ENCODE assay signal across 8 cellular contexts in genomic region chr17:7261377-7262191, GRCh38. TPM values are rescaled to one million over a fixed set of nuclear protein-coding genes. Genes with fewer than 3 reads are reported as not detected.
DNase-seq lines count a peak whose midpoint lies in the region; ATAC-seq and TF ChIP-seq lines count a peak whose summit lies in the region.

No MANE protein-coding gene starts in this region.

- intact Hi-C loops in heart left ventricle (cut with DNase I), result no loop called here

- peaks cover 0 to 34% (median 30%) of the 10 kb centered on the region in 9 donors for H3K36me3 ChIP-seq in heart left ventricle

- peak overlapping the region; percentile 52 for H3K27ac Mint-ChIP-seq in activated T-cell treated with anti-CD3 and anti-CD28 coated beads, Interleukin-2, amount 50 U/mL, for 24 hours

- peaks cover 36% of the 10 kb centered on the region for H3K4me1 Mint-ChIP-seq in activated T-cell treated with anti-CD3 and anti-CD28 coated beads, Interleukin-2, amount 50 U/mL, for 24 hours (ENCODE audit: low read depth)

- DNase-seq in GM20000 (ENCODE audit: low spot score) (peak; percentile 76), heart left ventricle (no peak), retina (peak; percentile 46), epidermal melanocyte (ENCODE audit: insufficient read length, low spot score) (no peak), A172 (ENCODE audit: low spot score) (no peak), NCI-H1092 treated with DMSO at 0.1 percent for 48 hours (lab: John Stamatoyannopoulos, UW) (no peak), anterior cingulate cortex (lab: John Stamatoyannopoulos, UW) (no peak)
- DNase-seq in activated T-cell treated with anti-CD3 and anti-CD28 coated beads, Interleukin-2, amount 50 U/mL, for 24 hours, result peak; percentile 67

- TF ChIP-seq CTCF in GM20000 (IDR thresholded peaks at IDR 0.05; ENCODE audit: extremely low read depth, missing control alignments) (no peak), heart left ventricle (IDR thresholded peaks at IDR 0.05) (no peak)

- TF ChIP-seq POLR2A in heart left ventricle (IDR thresholded peaks at IDR 0.05), result no peak

- peak overlapping the region; percentile 9 to 64 (median 52) for H3K4me3 ChIP-seq in heart left ventricle

- no peaks in the 10 kb centered on the region for H3K9me3 Mint-ChIP-seq in activated T-cell treated with anti-CD3 and anti-CD28 coated beads, Interleukin-2, amount 50 U/mL, for 24 hours

- WGBS in heart left ventricle, 4 donors, result 6 to 19% (median 12%) methylated on average over 19 to 72 of the region's 72 CpGs

- peaks cover 26% of the 10 kb centered on the region for H3K27me3 Mint-ChIP-seq in activated T-cell treated with anti-CD3 and anti-CD28 coated beads, Interleukin-2, amount 50 U/mL, for 24 hours

- H3K4me3 Mint-ChIP-seq in activated T-cell treated with anti-CD3 and anti-CD28 coated beads, Interleukin-2, amount 50 U/mL, for 24 hours, result peak overlapping the region; percentile 56

- no peaks in the 10 kb centered on the region for H3K9me3 ChIP-seq in heart left ventricle

- H3K27me3 ChIP-seq in heart left ventricle, result peaks cover 18 to 50% (median 36%) of the 10 kb centered on the region in 9 donors

- ATAC-seq in heart left ventricle, result peak in 2 of 4 donors; percentile 26 to 38

- H3K36me3 Mint-ChIP-seq in activated T-cell treated with anti-CD3 and anti-CD28 coated beads, Interleukin-2, amount 50 U/mL, for 24 hours (ENCODE audit: low read depth), result peaks cover 33% of the 10 kb centered on the region

- peaks cover 0 to 36% (median 23%) of the 10 kb centered on the region in 12 donors for H3K4me1 ChIP-seq in heart left ventricle

- H3K27ac ChIP-seq in heart left ventricle, result peak overlapping the region in 2 of 12 donors; percentile 19 to 33

RNA-seq across cellular contexts. Expression of gene CLDN7, which starts 0.7 kb away (rescaled TPM):
- 1 to 10 TPM in 5 of 9 donors, under 1 TPM in 2, not detected in 2; 0.36 to 2.6 (median 2.0) TPM for total RNA-seq in heart left ventricle
- polyA plus RNA-seq in heart left ventricle, result 1 to 10 TPM; 1.1 to 1.3 TPM
- total RNA-seq in A172 (2014; rRNA removed; shearing (Covaris generic)), result 1.2 TPM in 1 of 2 replicates, not detected in the other

RNA-seq across cellular contexts. Expression of gene ELP5, which starts 9.6 kb away (rescaled TPM):
- 10 to 100 TPM; 28.0 to 87.2 (median 52.6) TPM for total RNA-seq in heart left ventricle
- polyA plus RNA-seq in heart left ventricle, result 10 to 100 TPM; 33.5 to 47.0 TPM
- 102 and 104 TPM in 2 replicates for total RNA-seq in A172 (2014; rRNA removed; shearing (Covaris generic))

RNA-seq across cellular contexts. Expression of gene CTDNEP1, which starts 10.1 kb away (rescaled TPM):
- total RNA-seq in heart left ventricle, result 100 to 1,000 TPM in 6 of 9 donors, 10 to 100 TPM in 3; 54.0 to 126 (median 107) TPM
- 100 to 1,000 TPM in 1 of 2 donors, 10 to 100 TPM in 1; 54.4 to 120 TPM for polyA plus RNA-seq in heart left ventricle
- total RNA-seq in A172 (2014; rRNA removed; shearing (Covaris generic)), result 34.2 and 36.9 TPM in 2 replicates

RNA-seq across cellular contexts. Expression of gene GABARAP, which starts 19.3 kb away (rescaled TPM):
- total RNA-seq in heart left ventricle, result 100 to 1,000 TPM; 293 to 591 (median 491) TPM
- 100 to 1,000 TPM; 580 to 674 TPM for polyA plus RNA-seq in heart left ventricle
- 144 and 238 TPM in 2 replicates for total RNA-seq in A172 (2014; rRNA removed; shearing (Covaris generic))

RNA-seq across cellular contexts. Expression of gene SLC2A4, which starts 19.9 kb away (rescaled TPM):
- 100 to 1,000 TPM in 7 of 9 donors, 10 to 100 TPM in 2; 82.0 to 184 (median 172) TPM for total RNA-seq in heart left ventricle
- 100 to 1,000 TPM in 1 of 2 donors, 10 to 100 TPM in 1; 48.5 to 107 TPM for polyA plus RNA-seq in heart left ventricle
- total RNA-seq in A172 (2014; rRNA removed; shearing (Covaris generic)), result not detected in 2 replicates

Comparison
In these comparisons a context has a peak if more than half of its experiments do, and no peak if none do; other contexts are left out.
1. DNase-seq: peak in GM20000 (single experiment), activated T-cell treated with anti-CD3 and anti-CD28 coated beads, Interleukin-2, amount 50 U/mL, for 24 hours (single experiment) and retina (single experiment); none in heart left ventricle (0 of 5), epidermal melanocyte (single experiment), A172 (single experiment), NCI-H1092 treated with DMSO at 0.1 percent for 48 hours (single experiment) and anterior cingulate cortex (0 of 58).